14 cellular contexts compared by ENCODE assay signal in the genomic region with DNA sequence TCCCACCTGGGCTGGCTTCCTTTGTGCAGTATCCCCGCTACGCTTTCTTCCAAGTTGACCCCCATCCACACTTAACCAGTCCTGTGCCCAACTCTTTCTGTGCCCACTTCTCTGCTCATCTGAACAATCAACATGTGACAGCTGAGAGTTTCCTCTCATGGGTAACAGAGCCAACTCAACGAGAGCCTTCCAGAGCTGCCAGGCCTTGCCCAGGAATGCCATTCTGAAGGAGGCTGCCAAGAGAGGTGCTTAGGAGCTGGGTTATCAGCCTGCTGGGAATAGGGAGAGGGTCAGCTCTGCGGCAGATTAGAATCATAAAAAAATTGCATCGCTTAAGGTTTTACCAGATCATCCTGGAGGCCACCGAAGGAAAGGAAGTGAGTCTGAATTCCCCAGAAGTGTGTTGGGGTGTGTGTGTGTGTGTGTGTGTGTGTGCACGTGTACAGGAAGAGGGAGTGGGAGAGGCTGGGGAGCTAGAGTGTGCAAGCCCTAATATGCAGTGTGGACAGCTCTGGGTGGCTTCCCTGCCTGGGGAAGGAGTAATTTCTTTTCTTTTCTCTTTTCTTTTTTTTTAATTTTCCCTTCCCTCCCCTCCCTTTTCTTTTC.
A peak's percentile ranks its signal among the peaks of the same experiment; 100 is the strongest.
DNase-seq lines count a peak whose midpoint lies in the region; ATAC-seq, FAIRE-seq and TF ChIP-seq lines count a peak whose summit lies in the region.
"Had no signal": no experiment of that assay in that cellular context is flagged by ENCODE, and none has a peak within 500 bp of the region (broad histone marks: within the 10 kb centered on the region; RNA-seq: fewer than 3 reads in every experiment).

No MANE protein-coding gene starts in this region.

- peak overlapping the region; percentile 41 for H3K4me2 ChIP-seq in Loucy (ENCODE audit: low read depth, low read length, poor library complexity, severe bottlenecking)

- peak overlapping the region; percentile 10 for H3K4me3 ChIP-seq in Loucy (ENCODE audit: low read length, poor library complexity, severe bottlenecking)
- no peak overlapping the region for H3K4me3 ChIP-seq in right atrium auricular region
- no peak overlapping the region for H3K4me3 ChIP-seq in kidney (ENCODE audit: low read length in 2 of 2)
- H3K4me3 ChIP-seq: cardiac muscle cell had no signal

- H3K9ac ChIP-seq in Loucy (ENCODE audit: low read depth, low read length, poor library complexity, severe bottlenecking) (peak overlapping the region; percentile 33), kidney (ENCODE audit: low read length in 2 of 2) (no peak overlapping the region)

- intact Hi-C loops in kidney (cut with DNase I) = no loop called here

- H3K27ac Mint-ChIP-seq in activated CD8-positive, alpha-beta T cell treated with anti-CD3 and anti-CD28 coated beads, Interleukin-2, amount 10 ng/mL, durations not matched to agents 7 days and 5 days = peak overlapping the region; percentile 51
- H3K27ac Mint-ChIP-seq in stimulated activated effector memory CD8-positive, alpha-beta T cell treated with anti-CD3 and anti-CD28 coated beads, Interleukin-12 subunit alpha, Interleukin-12 subunit beta, amount 100 ng/mL, for 72 hours = peak overlapping the region; percentile 24
- H3K27ac Mint-ChIP-seq: activated CD8-positive, alpha-beta memory T cell treated with anti-CD3 and anti-CD28 coated beads, Interleukin-2, amount 10 ng/mL, durations not matched to agents 7 days and 5 days had no signal

- H3K4me3 Mint-ChIP-seq in activated CD8-positive, alpha-beta T cell treated with anti-CD3 and anti-CD28 coated beads, Interleukin-2, amount 10 ng/mL, durations not matched to agents 7 days and 5 days = peak overlapping the region; percentile 19
- H3K4me3 Mint-ChIP-seq in stimulated activated effector memory CD8-positive, alpha-beta T cell treated with anti-CD3 and anti-CD28 coated beads, Interleukin-12 subunit alpha, Interleukin-12 subunit beta, amount 100 ng/mL, for 72 hours = peak overlapping the region; percentile 28
- H3K4me3 Mint-ChIP-seq: activated CD8-positive, alpha-beta memory T cell treated with anti-CD3 and anti-CD28 coated beads, Interleukin-2, amount 10 ng/mL, durations not matched to agents 7 days and 5 days had no signal

- H3K9me3 ChIP-seq in Loucy (ENCODE audit: insufficient read depth, low read depth, low read length) (no peaks in the 10 kb centered on the region), right atrium auricular region (no peaks in the 10 kb centered on the region), kidney (ENCODE audit: control insufficient read depth in 1 of 2, low read length in 2 of 2) (no peaks in the 10 kb centered on the region)

- H4K20me1 ChIP-seq in Loucy (ENCODE audit: insufficient read depth, low read length, poor library complexity, severe bottlenecking) = no peaks in the 10 kb centered on the region

- no peak overlapping the region for H2AFZ ChIP-seq in Loucy (ENCODE audit: low read length)

- H3K36me3 Mint-ChIP-seq in activated CD8-positive, alpha-beta T cell treated with anti-CD3 and anti-CD28 coated beads, Interleukin-2, amount 10 ng/mL, durations not matched to agents 7 days and 5 days (ENCODE audit: low read depth) = no peaks in the 10 kb centered on the region
- H3K36me3 Mint-ChIP-seq in stimulated activated effector memory CD8-positive, alpha-beta T cell treated with anti-CD3 and anti-CD28 coated beads, Interleukin-12 subunit alpha, Interleukin-12 subunit beta, amount 100 ng/mL, for 72 hours = no peaks in the 10 kb centered on the region
- H3K36me3 Mint-ChIP-seq: activated CD8-positive, alpha-beta memory T cell treated with anti-CD3 and anti-CD28 coated beads, Interleukin-2, amount 10 ng/mL, durations not matched to agents 7 days and 5 days had no signal

- no peak for TF ChIP-seq CTCF in Loucy (conservative IDR thresholded peaks at IDR 0.05; ENCODE audit: low read length)
- no peak for TF ChIP-seq CTCF in right atrium auricular region (IDR thresholded peaks at IDR 0.05)
- no peak for TF ChIP-seq CTCF in omental fat pad (IDR thresholded peaks at IDR 0.05)
- no peak for TF ChIP-seq CTCF in kidney (IDR thresholded peaks at IDR 0.05; ENCODE audit: borderline replicate concordance, extremely low read depth, insufficient read depth)

- H3K36me3 ChIP-seq in Loucy (ENCODE audit: insufficient read depth, low read length) (no peaks in the 10 kb centered on the region), right atrium auricular region (no peaks in the 10 kb centered on the region), kidney (ENCODE audit: control insufficient read depth in 1 of 2, insufficient read depth in 2 of 2, low read length in 2 of 2) (no peaks in the 10 kb centered on the region)
- H3K36me3 ChIP-seq: cardiac muscle cell had no signal

- no peaks in the 10 kb centered on the region for H3K79me2 ChIP-seq in Loucy (ENCODE audit: insufficient read depth, low read length)

- no peak for FAIRE-seq in kidney (lab: Jason Lieb, UNC)
- FAIRE-seq: GM12892, H54, urothelium cell line had no signal

- POLR2A ChIA-PET in activated CD8-positive, alpha-beta T cell treated with anti-CD3 and anti-CD28 coated beads, Interleukin-2, amount 10 ng/mL, durations not matched to agents 7 days and 5 days (lab: Charles Lee) = no interaction called here

- no peaks in the 10 kb centered on the region for H3F3A ChIP-seq in Loucy (ENCODE audit: low read depth)

- peaks cover 12% of the 10 kb centered on the region for H3K4me1 Mint-ChIP-seq in activated CD8-positive, alpha-beta T cell treated with anti-CD3 and anti-CD28 coated beads, Interleukin-2, amount 10 ng/mL, durations not matched to agents 7 days and 5 days (ENCODE audit: low read depth)
- peaks cover 5% of the 10 kb centered on the region for H3K4me1 Mint-ChIP-seq in stimulated activated effector memory CD8-positive, alpha-beta T cell treated with anti-CD3 and anti-CD28 coated beads, Interleukin-12 subunit alpha, Interleukin-12 subunit beta, amount 100 ng/mL, for 72 hours

- H3K27me3 ChIP-seq in Loucy (ENCODE audit: insufficient read depth, low read length, poor library complexity, severe bottlenecking) = no peaks in the 10 kb centered on the region
- no peaks in the 10 kb centered on the region for H3K27me3 ChIP-seq in right atrium auricular region
- H3K27me3 ChIP-seq: cardiac muscle cell had no signal

- H3K27ac ChIP-seq in right atrium auricular region = peak overlapping the region; percentile 86 to 93
- H3K27ac ChIP-seq in kidney (ENCODE audit: low read depth in 2 of 2, low read length in 2 of 2) = no peak overlapping the region
- H3K27ac ChIP-seq: cardiac muscle cell had no signal

- H3K4me1 ChIP-seq in Loucy (ENCODE audit: insufficient read depth, low read length, poor library complexity, severe bottlenecking) (peaks cover 30% of the 10 kb centered on the region), right atrium auricular region (peaks cover 0 to 84% of the 10 kb centered on the region in 2 donors), kidney (ENCODE audit: control insufficient read depth in 1 of 2, insufficient read depth in 1 of 2, low read depth in 1 of 2, low read length in 2 of 2) (no peaks in the 10 kb centered on the region)

- DNase-seq in activated CD8-positive, alpha-beta T cell treated with anti-CD3 and anti-CD28 coated beads, Interleukin-2, amount 10 ng/mL, durations not matched to agents 7 days and 5 days = no peak
- DNase-seq in right atrium auricular region (ENCODE audit: low spot score) = no peak
- DNase-seq in stimulated activated effector memory CD8-positive, alpha-beta T cell treated with anti-CD3 and anti-CD28 coated beads, Interleukin-12 subunit alpha, Interleukin-12 subunit beta, amount 100 ng/mL, for 72 hours (ENCODE audit: low spot score in 2 of 2) = no peak
- no peak for DNase-seq in omental fat pad (ENCODE audit: low spot score)
- DNase-seq in stimulated activated CD4-positive, alpha-beta T cell treated with anti-CD3 and anti-CD28 coated beads, Interleukin-4, amount 100 ng/mL, for 24 hours = no peak
- no peak for DNase-seq in kidney
- DNase-seq: activated CD8-positive, alpha-beta memory T cell treated with anti-CD3 and anti-CD28 coated beads, Interleukin-2, amount 10 ng/mL, durations not matched to agents 7 days and 5 days; islet precursor cell; NCI-H524 treated with DMSO at 0.1 percent for 48 hours had no signal

- peaks cover 6% of the 10 kb centered on the region for H3K27me3 Mint-ChIP-seq in activated CD8-positive, alpha-beta T cell treated with anti-CD3 and anti-CD28 coated beads, Interleukin-2, amount 10 ng/mL, durations not matched to agents 7 days and 5 days (ENCODE audit: low read depth)

- CTCF ChIA-PET in activated CD8-positive, alpha-beta T cell treated with anti-CD3 and anti-CD28 coated beads, Interleukin-2, amount 10 ng/mL, durations not matched to agents 7 days and 5 days (lab: Charles Lee) = interaction anchor here (0.6 to 1.5 kb wide), 5 partner anchors 11 to 59 kb away, joined by 3 to 6 read pairs (median 3); no protein-coding TSS in a partner anchor

- H3K9me2 ChIP-seq in Loucy (replicated peaks; ENCODE audit: low read depth, low read length) = no peaks in the 10 kb centered on the region

- H3K9me3 Mint-ChIP-seq in activated CD8-positive, alpha-beta T cell treated with anti-CD3 and anti-CD28 coated beads, Interleukin-2, amount 10 ng/mL, durations not matched to agents 7 days and 5 days (ENCODE audit: insufficient read depth) = no peaks in the 10 kb centered on the region
- no peaks in the 10 kb centered on the region for H3K9me3 Mint-ChIP-seq in stimulated activated effector memory CD8-positive, alpha-beta T cell treated with anti-CD3 and anti-CD28 coated beads, Interleukin-12 subunit alpha, Interleukin-12 subunit beta, amount 100 ng/mL, for 72 hours

- ATAC-seq in activated CD8-positive, alpha-beta T cell treated with anti-CD3 and anti-CD28 coated beads, Interleukin-2, amount 10 ng/mL, durations not matched to agents 7 days and 5 days = no peak
- no peak for ATAC-seq in stimulated activated effector memory CD8-positive, alpha-beta T cell treated with anti-CD3 and anti-CD28 coated beads, Interleukin-12 subunit alpha, Interleukin-12 subunit beta, amount 100 ng/mL, for 72 hours
- no peak for ATAC-seq in omental fat pad (ENCODE audit: low FRiP score)
- ATAC-seq: activated CD8-positive, alpha-beta memory T cell treated with anti-CD3 and anti-CD28 coated beads, Interleukin-2, amount 10 ng/mL, durations not matched to agents 7 days and 5 days had no signal

Comparison
In these comparisons a context has a peak if more than half of its experiments do, and no peak if none do; other contexts are left out.
1. H3K27ac ChIP-seq: peak in right atrium auricular region (2 of 2); none in kidney (0 of 2).